Comparison of ENCODE assay signal across 26 cellular contexts in genomic region chr4:140947507-140947906, GRCh38.
A peak's percentile ranks its signal among the peaks of the same experiment; 100 is the strongest.
DNase-seq lines count a peak whose midpoint lies in the region; ATAC-seq and TF ChIP-seq lines count a peak whose summit lies in the region.
"Had no signal": no experiment of that assay in that cellular context is flagged by ENCODE, and none has a peak within 500 bp of the region (broad histone marks: within the 10 kb centered on the region; RNA-seq: fewer than 3 reads in every experiment).

No MANE protein-coding gene starts in this region.

- no peaks in the 10 kb centered on the region for H3K36me3 ChIP-seq in breast epithelium
- no peaks in the 10 kb centered on the region for H3K36me3 ChIP-seq in transverse colon
- H3K36me3 ChIP-seq: BLaER1, suprapubic skin had no signal

- no peak overlapping the region for H3K4me3 ChIP-seq in breast epithelium
- H3K4me3 ChIP-seq in transverse colon = no peak overlapping the region
- H3K4me3 ChIP-seq: BLaER1, heart right ventricle, skin epidermis, suprapubic skin had no signal

- H3K9me3 ChIP-seq in breast epithelium (no peaks in the 10 kb centered on the region), transverse colon (no peaks in the 10 kb centered on the region)
- H3K9me3 ChIP-seq: BLaER1, heart right ventricle, suprapubic skin had no signal

- 61 to 69% methylated on average over 7 of the region's 7 CpGs for WGBS in transverse colon (ENCODE audit: low coverage in 1 of 2), 2 donors

- no peak overlapping the region for H3K27ac Mint-ChIP-seq in activated CD4-positive, alpha-beta T cell treated with anti-CD3 and anti-CD28 coated beads, Interleukin-2, amount 10 ng/mL, durations not matched to agents 24 days and 14 days
- no peak overlapping the region for H3K27ac Mint-ChIP-seq in stimulated activated memory B cell treated with anti-CD40 and anti-IgM and Interleukin-4, amounts not matched to agents 10 μg/mL and 1 μg/mL and 100 μg/mL, for 72 hours
- H3K27ac Mint-ChIP-seq: activated CD8-positive, alpha-beta T cell treated with anti-CD3 and anti-CD28 coated beads for 36 hours; activated naive CD4-positive, alpha-beta T cell treated with anti-CD3 and anti-CD28 coated beads, Interleukin-2, amount 50 U/mL, for 24 hours; activated T-cell treated with anti-CD3 and anti-CD28 coated beads, Interleukin-2, amount 50 U/mL, for 24 hours; dendritic cell treated with granulocyte-macrophage colony-stimulating factor and Interleukin-4, amounts not matched to agents 40 ng/mL and 50 ng/mL, for 4 days; immature natural killer cell; natural killer cell; T-helper 1 cell treated with Interleukin-12 subunit alpha and Interleukin-12 subunit beta and Interleukin-4 antibody, amounts not matched to agents 30 μg/mL and 1 μg/mL, for 36 hours had no signal

- TF ChIP-seq POLR2A in breast epithelium (IDR thresholded peaks at IDR 0.05) (no peak), transverse colon (IDR thresholded peaks at IDR 0.05) (no peak)

- H3K27me3 ChIP-seq in breast epithelium (no peaks in the 10 kb centered on the region), transverse colon (no peaks in the 10 kb centered on the region)
- H3K27me3 ChIP-seq: BLaER1, heart right ventricle, suprapubic skin had no signal

- in situ Hi-C loops in transverse colon (cut with MboI; ENCODE audit: low pct_ligation_motif_present in 1 of 4, low pct_unique_long_range_greater_than_20kb in 1 of 4, low sequenced_read_pairs in 3 of 4) = no loop called here

- no peak overlapping the region for H3K4me3 Mint-ChIP-seq in activated CD4-positive, alpha-beta T cell treated with anti-CD3 and anti-CD28 coated beads, Interleukin-2, amount 10 ng/mL, durations not matched to agents 24 days and 14 days
- H3K4me3 Mint-ChIP-seq in stimulated activated memory B cell treated with anti-CD40 and anti-IgM and Interleukin-4, amounts not matched to agents 10 μg/mL and 1 μg/mL and 100 μg/mL, for 72 hours = no peak overlapping the region
- H3K4me3 Mint-ChIP-seq: activated CD8-positive, alpha-beta T cell treated with anti-CD3 and anti-CD28 coated beads for 36 hours; activated naive CD4-positive, alpha-beta T cell treated with anti-CD3 and anti-CD28 coated beads, Interleukin-2, amount 50 U/mL, for 24 hours; activated T-cell treated with anti-CD3 and anti-CD28 coated beads, Interleukin-2, amount 50 U/mL, for 24 hours; dendritic cell treated with granulocyte-macrophage colony-stimulating factor and Interleukin-4, amounts not matched to agents 40 ng/mL and 50 ng/mL, for 4 days; immature natural killer cell; natural killer cell; T-helper 1 cell treated with Interleukin-12 subunit alpha and Interleukin-12 subunit beta and Interleukin-4 antibody, amounts not matched to agents 30 μg/mL and 1 μg/mL, for 36 hours had no signal

- H3K27ac ChIP-seq in breast epithelium (peak overlapping the region; percentile 64 to 66), transverse colon (peak overlapping the region in 3 of 4 donors; percentile 33 to 75 (median 66))
- H3K27ac ChIP-seq: 22Rv1, BLaER1, heart right ventricle, skin epidermis, suprapubic skin, VCaP had no signal

- DNase-seq in activated CD4-positive, alpha-beta T cell treated with anti-CD3 and anti-CD28 coated beads, Interleukin-2, amount 10 ng/mL, durations not matched to agents 24 days and 14 days = peak; percentile 19
- DNase-seq in activated CD4-positive, alpha-beta T cell treated with anti-CD3 and anti-CD28 coated beads, Interleukin-2, amount 50 U/mL, for 1 hour = no peak
- DNase-seq in breast epithelium (ENCODE audit: low spot score in 2 of 2) (peak; percentile 29 to 52), foreskin melanocyte (peak; percentile 39), transverse colon (peak; percentile 10), NCI-H187 treated with DMSO at 0.1 percent for 48 hours (lab: John Stamatoyannopoulos, UW) (no peak)
- DNase-seq: activated CD8-positive, alpha-beta T cell treated with anti-CD3 and anti-CD28 coated beads for 36 hours; activated T-cell treated with anti-CD3 and anti-CD28 coated beads, Interleukin-2, amount 50 U/mL, for 24 hours; erythroblast; heart right ventricle; immature natural killer cell; KG1; natural killer cell; NCI-H1105; Right ventricle myocardium superior; stimulated activated CD4-positive, alpha-beta T cell treated with anti-CD3 and anti-CD28 coated beads, Interleukin-4, amount 100 ng/mL, for 24 hours had no signal

- intact Hi-C loops in activated CD4-positive, alpha-beta T cell treated with anti-CD3 and anti-CD28 coated beads, Interleukin-2, amount 10 ng/mL, durations not matched to agents 24 days and 14 days (cut with micrococcal nuclease) = no loop called here
- intact Hi-C loops in breast epithelium (cut with DNase I; ENCODE audit: low total_unique reads) (no loop called here), transverse colon (cut with DNase I; ENCODE audit: low total_unique reads) (no loop called here)

- no peak for TF ChIP-seq CTCF in breast epithelium (IDR thresholded peaks at IDR 0.05)
- no peak for TF ChIP-seq CTCF in transverse colon (IDR thresholded peaks at IDR 0.05)

- H3K4me1 ChIP-seq in breast epithelium = no peaks in the 10 kb centered on the region
- H3K4me1 ChIP-seq in transverse colon = peaks cover 0 to 15% (median 0%) of the 10 kb centered on the region in 4 donors
- H3K4me1 ChIP-seq: BLaER1, suprapubic skin had no signal

- TF ChIP-seq EP300 in transverse colon (IDR thresholded peaks at IDR 0.05; ENCODE audit: low read depth) = no peak

- no peaks in the 10 kb centered on the region for H3K4me1 Mint-ChIP-seq in activated CD4-positive, alpha-beta T cell treated with anti-CD3 and anti-CD28 coated beads, Interleukin-2, amount 10 ng/mL, durations not matched to agents 24 days and 14 days
- no peaks in the 10 kb centered on the region for H3K4me1 Mint-ChIP-seq in stimulated activated memory B cell treated with anti-CD40 and anti-IgM and Interleukin-4, amounts not matched to agents 10 μg/mL and 1 μg/mL and 100 μg/mL, for 72 hours
- H3K4me1 Mint-ChIP-seq: activated naive CD4-positive, alpha-beta T cell treated with anti-CD3 and anti-CD28 coated beads, Interleukin-2, amount 50 U/mL, for 24 hours; immature natural killer cell; natural killer cell had no signal

- no peak for ATAC-seq in stimulated activated memory B cell treated with anti-CD40 and anti-IgM and Interleukin-4, amounts not matched to agents 10 μg/mL and 1 μg/mL and 100 μg/mL, for 72 hours
- no peak for ATAC-seq in GM19351 (IDR thresholded peaks at IDR 0.05; ENCODE audit: unreplicated experiment)
- ATAC-seq: activated CD8-positive, alpha-beta T cell treated with anti-CD3 and anti-CD28 coated beads for 36 hours; natural killer cell had no signal

- H3K9me3 Mint-ChIP-seq in activated CD4-positive, alpha-beta T cell treated with anti-CD3 and anti-CD28 coated beads, Interleukin-2, amount 10 ng/mL, durations not matched to agents 24 days and 14 days = no peaks in the 10 kb centered on the region
- H3K9me3 Mint-ChIP-seq in stimulated activated memory B cell treated with anti-CD40 and anti-IgM and Interleukin-4, amounts not matched to agents 10 μg/mL and 1 μg/mL and 100 μg/mL, for 72 hours = no peaks in the 10 kb centered on the region
- H3K9me3 Mint-ChIP-seq: activated CD8-positive, alpha-beta T cell treated with anti-CD3 and anti-CD28 coated beads for 36 hours; activated naive CD4-positive, alpha-beta T cell treated with anti-CD3 and anti-CD28 coated beads, Interleukin-2, amount 50 U/mL, for 24 hours; activated T-cell treated with anti-CD3 and anti-CD28 coated beads, Interleukin-2, amount 50 U/mL, for 24 hours; dendritic cell treated with granulocyte-macrophage colony-stimulating factor and Interleukin-4, amounts not matched to agents 40 ng/mL and 50 ng/mL, for 4 days; natural killer cell; T-helper 1 cell treated with Interleukin-12 subunit alpha and Interleukin-12 subunit beta and Interleukin-4 antibody, amounts not matched to agents 30 μg/mL and 1 μg/mL, for 36 hours had no signal

- no peaks in the 10 kb centered on the region for H3K36me3 Mint-ChIP-seq in activated CD4-positive, alpha-beta T cell treated with anti-CD3 and anti-CD28 coated beads, Interleukin-2, amount 10 ng/mL, durations not matched to agents 24 days and 14 days (ENCODE audit: low read depth)
- H3K36me3 Mint-ChIP-seq in stimulated activated memory B cell treated with anti-CD40 and anti-IgM and Interleukin-4, amounts not matched to agents 10 μg/mL and 1 μg/mL and 100 μg/mL, for 72 hours = no peaks in the 10 kb centered on the region
- H3K36me3 Mint-ChIP-seq: activated naive CD4-positive, alpha-beta T cell treated with anti-CD3 and anti-CD28 coated beads, Interleukin-2, amount 50 U/mL, for 24 hours; immature natural killer cell; natural killer cell had no signal

- no peaks in the 10 kb centered on the region for H3K27me3 Mint-ChIP-seq in activated CD4-positive, alpha-beta T cell treated with anti-CD3 and anti-CD28 coated beads, Interleukin-2, amount 10 ng/mL, durations not matched to agents 24 days and 14 days
- peaks cover 18% of the 10 kb centered on the region for H3K27me3 Mint-ChIP-seq in stimulated activated memory B cell treated with anti-CD40 and anti-IgM and Interleukin-4, amounts not matched to agents 10 μg/mL and 1 μg/mL and 100 μg/mL, for 72 hours
- H3K27me3 Mint-ChIP-seq: activated naive CD4-positive, alpha-beta T cell treated with anti-CD3 and anti-CD28 coated beads, Interleukin-2, amount 50 U/mL, for 24 hours; dendritic cell treated with granulocyte-macrophage colony-stimulating factor and Interleukin-4, amounts not matched to agents 40 ng/mL and 50 ng/mL, for 4 days had no signal

Comparison
In these comparisons a context has a peak if more than half of its experiments do, and no peak if none do; other contexts are left out.
1. DNase-seq: peak in activated CD4-positive, alpha-beta T cell treated with anti-CD3 and anti-CD28 coated beads, Interleukin-2, amount 10 ng/mL, durations not matched to agents 24 days and 14 days (single experiment), breast epithelium (2 of 2), foreskin melanocyte (single experiment) and transverse colon (single experiment); none in activated CD4-positive, alpha-beta T cell treated with anti-CD3 and anti-CD28 coated beads, Interleukin-2, amount 50 U/mL, for 1 hour (single experiment) and NCI-H187 treated with DMSO at 0.1 percent for 48 hours (single experiment).